In genomic region chr13:42001580-42001979, GRCh38 we compare ENCODE assay signal across 11 cellular contexts. TPM values are rescaled to one million over a fixed set of nuclear protein-coding genes. Genes with fewer than 3 reads are reported as not detected.
DNase-seq lines count a peak whose midpoint lies in the region; ATAC-seq and TF ChIP-seq lines count a peak whose summit lies in the region.
"Had no signal": no experiment of that assay in that cellular context is flagged by ENCODE, and none has a peak within 500 bp of the region (broad histone marks: within the 10 kb centered on the region; RNA-seq: fewer than 3 reads in every experiment).

No MANE protein-coding gene starts in this region.

- no peak for TF ChIP-seq EP300 in SK-N-SH (IDR thresholded peaks at IDR 0.05; ENCODE audit: borderline replicate concordance in 1 of 2, low read depth in 1 of 2, low read length in 1 of 2)

- H3K27me3 ChIP-seq in SK-N-SH (ENCODE audit: insufficient read depth) = no peaks in the 10 kb centered on the region
- H3K27me3 ChIP-seq: body of pancreas, thyroid gland had no signal

- H3K27ac ChIP-seq in SK-N-SH (ENCODE audit: low read depth in 2 of 2, low read length in 1 of 2) = peak overlapping the region in 1 of 2 experiments; percentile 9; a peak in 1 of 4 replicates
- H3K27ac ChIP-seq: 22Rv1, body of pancreas, thyroid gland had no signal

- in situ Hi-C loops in GM13977 (cut with MboI; ENCODE audit: low pct_unique_long_range_greater_than_20kb, low sequenced_read_pairs, unreplicated experiment) = no loop called here

- WGBS in SK-N-SH (ENCODE audit: low lambda C conversion rate) = 23% methylated on average over 3 of the region's 6 CpGs

- no peak for TF ChIP-seq RAD21 in SK-N-SH (IDR thresholded peaks at IDR 0.05; ENCODE audit: low read length)

- CTCF ChIA-PET in SK-N-SH (lab: Yijun Ruan, JAX) = interaction anchor here (1.2 kb wide), 1 partner anchor 11 kb away, joined by 4 read pairs; no protein-coding TSS in a partner anchor

- H3K9ac ChIP-seq in SK-N-SH = no peak overlapping the region

- H3K4me1 ChIP-seq in SK-N-SH (ENCODE audit: control insufficient read depth in 1 of 2, insufficient read depth in 2 of 2, low read depth in 1 of 2, low read length in 1 of 2) = peaks cover 0 to 7% of the 10 kb centered on the region in 2 experiments
- H3K4me1 ChIP-seq: body of pancreas, thyroid gland had no signal

- H4K20me1 ChIP-seq in SK-N-SH (ENCODE audit: insufficient read depth) = no peaks in the 10 kb centered on the region

- ATAC-seq in GM21825 (IDR thresholded peaks at IDR 0.05; ENCODE audit: unreplicated experiment) = no peak
- ATAC-seq: body of pancreas had no signal

- H3K36me3 ChIP-seq in SK-N-SH (replicated peaks in 1 of 2; ENCODE audit: control insufficient read depth in 1 of 2, insufficient read depth in 2 of 2, low read length in 1 of 2) = no peaks in the 10 kb centered on the region
- H3K36me3 ChIP-seq: thyroid gland had no signal

- no peak overlapping the region for H3K4me3 ChIP-seq in SK-N-SH (ENCODE audit: low read depth in 2 of 2, low read length in 1 of 2)
- no peak overlapping the region for H3K4me3 ChIP-seq in skeletal muscle cell (ENCODE audit: low read depth, low read length)
- H3K4me3 ChIP-seq: body of pancreas, thyroid gland had no signal

- no peaks in the 10 kb centered on the region for H3K9me3 ChIP-seq in SK-N-SH
- H3K9me3 ChIP-seq: body of pancreas, thyroid gland had no signal

- H3K9me2 ChIP-seq in SK-N-SH = no peaks in the 10 kb centered on the region

- POLR2A ChIA-PET in SK-N-SH (lab: Yijun Ruan, JAX) = no interaction called here

- H3F3A ChIP-seq in SK-N-SH (replicated peaks; ENCODE audit: insufficient read depth) = peaks cover 3% of the 10 kb centered on the region

- H2AFZ ChIP-seq in SK-N-SH (ENCODE audit: low read depth) = peak overlapping the region; percentile 65

- H3K4me2 ChIP-seq in SK-N-SH = peak overlapping the region; percentile 53

- TF ChIP-seq CTCF in SK-N-SH (IDR thresholded peaks at IDR 0.05) = no peak
- no peak for TF ChIP-seq CTCF in GM13977 (IDR thresholded peaks at IDR 0.05; ENCODE audit: extremely low read depth, insufficient read depth, missing control alignments)

- H3K79me2 ChIP-seq in SK-N-SH (ENCODE audit: insufficient read depth) = no peaks in the 10 kb centered on the region

- DNase-seq in NCI-H146 (lab: John Stamatoyannopoulos, UW) = peak; percentile 3
- DNase-seq in NCI-H146 treated with DMSO at 0.1 percent for 48 hours (lab: John Stamatoyannopoulos, UW; ENCODE audit: unreplicated experiment) = no peak
- no peak for DNase-seq in SK-N-SH
- DNase-seq in glomerular visceral epithelial cell (ENCODE audit: extremely low spot score) = peak; percentile 38
- peak; percentile 81 for DNase-seq in skeletal muscle cell (ENCODE audit: low read depth)
- no peak for DNase-seq in GM13977 (ENCODE audit: low spot score)
- DNase-seq in HPDE6-E6E7 (ENCODE audit: extremely low spot score) = no peak
- DNase-seq: body of pancreas had no signal

TF ChIP-seq in SK-N-SH, 30 proteins besides CTCF, POLR2A, EP300 and RAD21:
- TF ChIP-seq JUND (IDR thresholded peaks at IDR 0.05) (peak; percentile 39; the same call in 1 of the 2 replicates), REST (IDR thresholded peaks at IDR 0.05; ENCODE audit: low read depth, low read length) (no peak), MAX (IDR thresholded peaks at IDR 0.05; ENCODE audit: low read depth) (0 out of 2 replicates have a peak, but pooled peaks have one; percentile 17), SIN3A (IDR thresholded peaks at IDR 0.05; ENCODE audit: borderline replicate concordance, low read depth, low read length) (no peak), TEAD4 (IDR thresholded peaks at IDR 0.05; ENCODE audit: borderline replicate concordance, insufficient read depth) (no peak), FOSL2 (IDR thresholded peaks at IDR 0.05; ENCODE audit: borderline replicate concordance, low read depth) (peak; percentile 32; the same call in 1 of the 2 replicates), TCF12 (IDR thresholded peaks at IDR 0.05) (0 out of 2 replicates have a peak, but pooled peaks have one; percentile 9)
TF ChIP-seq in SK-N-SH: peak in this region for 4.

RNA-seq across cellular contexts. Expression of gene VWA8, which starts 40.7 kb away (rescaled TPM):
- polyA plus RNA-seq in SK-N-SH (2012; rRNA removed) = 5.5 and 6.3 TPM in 2 replicates
- polyA plus RNA-seq in SK-N-SH (2012; cell fraction: cytosol; rRNA removed) = 7.0 and 7.3 TPM in 2 replicates
- polyA plus RNA-seq in SK-N-SH (2012; cell fraction: nucleus; rRNA removed) = 4.5 and 8.9 TPM in 2 replicates

RNA-seq across cellular contexts. Expression of gene DGKH, which starts 46.9 kb away (rescaled TPM):
- polyA plus RNA-seq in SK-N-SH (2012; rRNA removed) = 2.5 and 3.2 TPM in 2 replicates
- 3.8 and 4.3 TPM in 2 replicates for polyA plus RNA-seq in SK-N-SH (2012; cell fraction: cytosol; rRNA removed)
- polyA plus RNA-seq in SK-N-SH (2012; cell fraction: nucleus; rRNA removed) = 4.0 and 8.9 TPM in 2 replicates

Comparison
In these comparisons a context has a peak if more than half of its experiments do, and no peak if none do; other contexts are left out.
1. DNase-seq: peak in NCI-H146 (single experiment), glomerular visceral epithelial cell (single experiment) and skeletal muscle cell (single experiment); none in NCI-H146 treated with DMSO at 0.1 percent for 48 hours (single experiment), SK-N-SH (single experiment), GM13977 (single experiment) and HPDE6-E6E7 (single experiment).